Comparison of ENCODE assay signal across 28 cellular contexts in the genomic region with DNA sequence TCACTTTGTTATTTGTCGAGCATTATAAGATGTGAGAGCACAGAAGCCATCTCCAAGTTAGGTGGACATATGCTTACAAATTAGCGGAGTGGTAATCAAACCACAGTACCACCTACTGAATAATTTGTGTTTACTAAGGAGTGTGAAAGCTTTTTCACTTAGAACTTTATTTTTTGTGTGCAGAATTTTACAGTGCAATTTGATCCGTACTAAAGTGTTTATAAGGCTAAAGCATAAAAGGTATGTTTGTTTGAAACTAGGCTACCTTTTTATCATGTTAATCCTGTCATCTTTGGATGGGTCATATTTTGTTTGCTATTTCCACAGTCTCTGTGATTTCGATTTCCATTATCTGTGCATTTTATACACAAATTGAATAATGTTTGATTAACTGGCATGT.
"Had no signal": no experiment of that assay in that cellular context is flagged by ENCODE, and none has a peak within 500 bp of the region (broad histone marks: within the 10 kb centered on the region; RNA-seq: fewer than 3 reads in every experiment).

No MANE protein-coding gene starts in this region.

- H3K4me1 Mint-ChIP-seq: stimulated activated effector memory CD8-positive, alpha-beta T cell treated with anti-CD3 and anti-CD28 coated beads, Interleukin-12 subunit alpha, Interleukin-12 subunit beta, amount 100 ng/mL, for 72 hours had no signal

- H3K36me3 ChIP-seq: neural progenitor cell, ovary, right lobe of liver, sigmoid colon, stomach, thoracic aorta, thyroid gland, tibial nerve, vagina had no signal

- H3K9me3 ChIP-seq: ovary, psoas muscle, right lobe of liver, sigmoid colon, stomach, thoracic aorta, thyroid gland, tibial nerve, upper lobe of left lung, vagina had no signal

- H3K27me3 Mint-ChIP-seq: progenitor cell of endocrine pancreas; stimulated activated naive B cell treated with anti-CD40 and anti-IgM and Interleukin-4, amounts not matched to agents 10 μg/mL and 1 μg/mL and 100 μg/mL, for 72 hours; stimulated activated naive CD8-positive, alpha-beta T cell treated with anti-CD3 and anti-CD28 coated beads, Interleukin-15, Interleukin-2, amounts not matched to agents 100 ng/mL and 50 ng/mL, for 24 hours had no signal

- DNase-seq: occipital lobe; ovary; posterior cingulate gyrus; psoas muscle; right cardiac atrium; right lobe of liver; sigmoid colon; small intestine; stimulated activated CD4-positive, alpha-beta T cell treated with anti-CD3 and anti-CD28 coated beads, Interleukin-15, amount 100 ng/mL, for 24 hours; stimulated activated CD4-positive, alpha-beta T cell treated with anti-CD3 and anti-CD28 coated beads, Interleukin-2, amount 100 ng/mL, for 24 hours; stimulated activated CD4-positive, alpha-beta T cell treated with anti-CD3 and anti-CD28 coated beads, Interleukin-2, amount 100 ng/mL, for 48 hours; stimulated activated CD4-positive, alpha-beta T cell treated with anti-CD3 and anti-CD28 coated beads, Interleukin-4, amount 100 ng/mL, for 24 hours; stimulated activated naive B cell treated with anti-CD40 and anti-IgM and Interleukin-4, amounts not matched to agents 10 μg/mL and 1 μg/mL and 100 μg/mL, for 72 hours; stimulated activated naive CD4-positive, alpha-beta T cell treated with Interleukin-2 at 50 U/mL for 16 hours; stomach; thyroid gland; trophoblast cell; upper lobe of left lung had no signal

- H3K27ac Mint-ChIP-seq: nephron; neural progenitor cell; progenitor cell of endocrine pancreas; stimulated activated effector memory CD8-positive, alpha-beta T cell treated with anti-CD3 and anti-CD28 coated beads, Interleukin-12 subunit alpha, Interleukin-12 subunit beta, amount 100 ng/mL, for 72 hours; stimulated activated naive B cell treated with anti-CD40 and anti-IgM and Interleukin-4, amounts not matched to agents 10 μg/mL and 1 μg/mL and 100 μg/mL, for 72 hours; stimulated activated naive CD8-positive, alpha-beta T cell treated with anti-CD3 and anti-CD28 coated beads, Interleukin-15, Interleukin-2, amounts not matched to agents 100 ng/mL and 50 ng/mL, for 24 hours had no signal

- H3K27ac ChIP-seq: neural progenitor cell, ovary, parathyroid adenoma, psoas muscle, right lobe of liver, sigmoid colon, stomach, thoracic aorta, thyroid gland, tibial nerve, upper lobe of left lung, vagina had no signal

- H3K9me3 Mint-ChIP-seq: nephron; neural progenitor cell; stimulated activated effector memory CD8-positive, alpha-beta T cell treated with anti-CD3 and anti-CD28 coated beads, Interleukin-12 subunit alpha, Interleukin-12 subunit beta, amount 100 ng/mL, for 72 hours; stimulated activated naive B cell treated with anti-CD40 and anti-IgM and Interleukin-4, amounts not matched to agents 10 μg/mL and 1 μg/mL and 100 μg/mL, for 72 hours; stimulated activated naive CD8-positive, alpha-beta T cell treated with anti-CD3 and anti-CD28 coated beads, Interleukin-15, Interleukin-2, amounts not matched to agents 100 ng/mL and 50 ng/mL, for 24 hours had no signal

- FAIRE-seq: small intestine, urothelium cell line had no signal

- H3K4me1 ChIP-seq: parathyroid adenoma, right lobe of liver, sigmoid colon, stomach, thyroid gland, vagina had no signal

- ATAC-seq: psoas muscle; right cardiac atrium; right lobe of liver; stimulated activated effector memory CD8-positive, alpha-beta T cell treated with anti-CD3 and anti-CD28 coated beads, Interleukin-12 subunit alpha, Interleukin-12 subunit beta, amount 100 ng/mL, for 72 hours; stimulated activated naive B cell treated with anti-CD40 and anti-IgM and Interleukin-4, amounts not matched to agents 10 μg/mL and 1 μg/mL and 100 μg/mL, for 72 hours had no signal

- H3K4me3 ChIP-seq: neural progenitor cell, ovary, psoas muscle, right lobe of liver, sigmoid colon, stomach, thoracic aorta, thyroid gland, tibial nerve, upper lobe of left lung, vagina had no signal

- H3K4me3 Mint-ChIP-seq: nephron; neural progenitor cell; stimulated activated effector memory CD8-positive, alpha-beta T cell treated with anti-CD3 and anti-CD28 coated beads, Interleukin-12 subunit alpha, Interleukin-12 subunit beta, amount 100 ng/mL, for 72 hours; stimulated activated naive B cell treated with anti-CD40 and anti-IgM and Interleukin-4, amounts not matched to agents 10 μg/mL and 1 μg/mL and 100 μg/mL, for 72 hours; stimulated activated naive CD8-positive, alpha-beta T cell treated with anti-CD3 and anti-CD28 coated beads, Interleukin-15, Interleukin-2, amounts not matched to agents 100 ng/mL and 50 ng/mL, for 24 hours had no signal

- H3K36me3 Mint-ChIP-seq: neural progenitor cell had no signal

- H3K27me3 ChIP-seq: neural progenitor cell, ovary, right lobe of liver, sigmoid colon, stomach, thyroid gland, tibial nerve, upper lobe of left lung, vagina had no signal
